20 cellular contexts compared by ENCODE assay signal in genomic region chr1:169873582-169874200, GRCh38. TPM values are rescaled to one million over a fixed set of nuclear protein-coding genes. Genes with fewer than 3 reads are reported as not detected.
DNase-seq lines count a peak whose midpoint lies in the region; ATAC-seq and TF ChIP-seq lines count a peak whose summit lies in the region.
"Had no signal": no experiment of that assay in that cellular context is flagged by ENCODE, and none has a peak within 500 bp of the region (broad histone marks: within the 10 kb centered on the region; RNA-seq: fewer than 3 reads in every experiment).

No MANE protein-coding gene starts in this region.

- ATAC-seq in activated T-cell treated with anti-CD3 and anti-CD28 coated beads, Interleukin-2, amount 50 U/mL, for 72 hours (replicated peaks in 1 of 2) = no peak
- ATAC-seq in stimulated activated memory B cell treated with anti-CD40 and anti-IgM and Interleukin-4, amounts not matched to agents 10 μg/mL and 1 μg/mL and 100 μg/mL, for 72 hours = no peak
- ATAC-seq in left ventricle myocardium superior = no peak
- ATAC-seq: gastroesophageal sphincter, K562, right cardiac atrium, upper lobe of right lung had no signal

- no peaks in the 10 kb centered on the region for H3K9me3 ChIP-seq in fibroblast of lung (ENCODE audit: control insufficient read depth, insufficient read depth, low read depth, low read length)
- H3K9me3 ChIP-seq: BE2C, gastroesophageal sphincter, upper lobe of right lung had no signal

- no peaks in the 10 kb centered on the region for H3K27me3 ChIP-seq in fibroblast of lung (ENCODE audit: control insufficient read depth, insufficient read depth, low read length)
- H3K27me3 ChIP-seq: BE2C, gastroesophageal sphincter, upper lobe of right lung had no signal

- peak overlapping the region; percentile 84 for H3K27ac Mint-ChIP-seq in activated T-cell treated with anti-CD3 and anti-CD28 coated beads, Interleukin-2, amount 50 U/mL, for 72 hours
- H3K27ac Mint-ChIP-seq in stimulated activated memory B cell treated with anti-CD40 and anti-IgM and Interleukin-4, amounts not matched to agents 10 μg/mL and 1 μg/mL and 100 μg/mL, for 72 hours = peak overlapping the region; percentile 19
- H3K27ac Mint-ChIP-seq: activated naive CD8-positive, alpha-beta T cell treated with anti-CD3 and anti-CD28 coated beads for 36 hours had no signal

- no peaks in the 10 kb centered on the region for H3K27me3 Mint-ChIP-seq in activated T-cell treated with anti-CD3 and anti-CD28 coated beads, Interleukin-2, amount 50 U/mL, for 72 hours (ENCODE audit: low read depth)
- no peaks in the 10 kb centered on the region for H3K27me3 Mint-ChIP-seq in stimulated activated memory B cell treated with anti-CD40 and anti-IgM and Interleukin-4, amounts not matched to agents 10 μg/mL and 1 μg/mL and 100 μg/mL, for 72 hours
- H3K27me3 Mint-ChIP-seq: activated naive CD8-positive, alpha-beta T cell treated with anti-CD3 and anti-CD28 coated beads for 36 hours had no signal

- no peaks in the 10 kb centered on the region for H3K79me2 ChIP-seq in fibroblast of lung (ENCODE audit: control insufficient read depth, insufficient read depth, low read length)

- intact Hi-C loops in left ventricle myocardium superior (cut with micrococcal nuclease) = no loop called here

- peaks cover 9% of the 10 kb centered on the region for H3K4me1 Mint-ChIP-seq in activated T-cell treated with anti-CD3 and anti-CD28 coated beads, Interleukin-2, amount 50 U/mL, for 72 hours (ENCODE audit: low read depth)
- H3K4me1 Mint-ChIP-seq in stimulated activated memory B cell treated with anti-CD40 and anti-IgM and Interleukin-4, amounts not matched to agents 10 μg/mL and 1 μg/mL and 100 μg/mL, for 72 hours = peaks cover 28% of the 10 kb centered on the region

- no peak overlapping the region for H3K9ac ChIP-seq in fibroblast of lung (ENCODE audit: insufficient read depth, low read length)

- DNase-seq in activated T-cell treated with anti-CD3 and anti-CD28 coated beads, Interleukin-2, amount 50 U/mL, for 72 hours = no peak
- no peak for DNase-seq in activated T-cell treated with anti-CD3 and anti-CD28 coated beads, Interleukin-2, amount 50 U/mL, for 1 hour
- DNase-seq in NCI-H526 (lab: John Stamatoyannopoulos, UW) = peak; percentile 34 to 65
- DNase-seq in fibroblast of lung (ENCODE audit: low read depth in 2 of 2) = peak; percentile 33 to 35
- no peak for DNase-seq in RKO (ENCODE audit: low spot score)
- no peak for DNase-seq in NCI-H187 treated with DMSO at 0.1 percent for 48 hours (lab: John Stamatoyannopoulos, UW)
- DNase-seq in left ventricle myocardium superior = no peak
- DNase-seq: activated CD4-positive, alpha-beta T cell treated with anti-CD3 and anti-CD28 coated beads for 4 hours; activated naive CD8-positive, alpha-beta T cell treated with anti-CD3 and anti-CD28 coated beads for 36 hours; BE2C; Calu3; NCI-H1694; NCI-H748 treated with DMSO at 0.1 percent for 48 hours; right cardiac atrium; stimulated activated CD8-positive, alpha-beta memory T cell treated with anti-CD3 and anti-CD28 coated beads, Interleukin-4, amount 100 ng/mL, for 48 hours; upper lobe of right lung had no signal

- no peak overlapping the region for H3K4me3 Mint-ChIP-seq in activated T-cell treated with anti-CD3 and anti-CD28 coated beads, Interleukin-2, amount 50 U/mL, for 72 hours
- H3K4me3 Mint-ChIP-seq in stimulated activated memory B cell treated with anti-CD40 and anti-IgM and Interleukin-4, amounts not matched to agents 10 μg/mL and 1 μg/mL and 100 μg/mL, for 72 hours = no peak overlapping the region
- H3K4me3 Mint-ChIP-seq: activated naive CD8-positive, alpha-beta T cell treated with anti-CD3 and anti-CD28 coated beads for 36 hours had no signal

- no peak for TF ChIP-seq CTCF in fibroblast of lung (conservative IDR thresholded peaks at IDR 0.05 in 1 of 2, IDR thresholded peaks at IDR 0.05 in 1 of 2; ENCODE audit: low read depth in 1 of 2, low read length in 2 of 2)

- no peaks in the 10 kb centered on the region for H3K4me1 ChIP-seq in fibroblast of lung (ENCODE audit: control insufficient read depth, extremely low read depth, insufficient read depth, low read length)
- H3K4me1 ChIP-seq: upper lobe of right lung had no signal

- H3K36me3 ChIP-seq in fibroblast of lung (ENCODE audit: control insufficient read depth, insufficient read depth, low read length) = peaks cover 14% of the 10 kb centered on the region

- H4K20me1 ChIP-seq in fibroblast of lung (ENCODE audit: control insufficient read depth, extremely low read depth, insufficient read depth, low read length) = peaks cover 2% of the 10 kb centered on the region

- no peak overlapping the region for H3K4me2 ChIP-seq in fibroblast of lung (ENCODE audit: extremely low read depth, insufficient read depth, low read length)

- H3K27ac ChIP-seq in fibroblast of lung (ENCODE audit: insufficient read depth, low read length) = no peak overlapping the region
- H3K27ac ChIP-seq: gastroesophageal sphincter, upper lobe of right lung had no signal

- H3K4me3 ChIP-seq in fibroblast of lung (replicated peaks in 1 of 4; ENCODE audit: control extremely low read depth in 1 of 4, insufficient read depth in 1 of 4, low read depth in 3 of 4, low read length in 4 of 4) = no peak overlapping the region
- H3K4me3 ChIP-seq: gastroesophageal sphincter, K562, lung, upper lobe of right lung had no signal

- H3K9me3 Mint-ChIP-seq in activated T-cell treated with anti-CD3 and anti-CD28 coated beads, Interleukin-2, amount 50 U/mL, for 72 hours = peaks cover 2 to 3% of the 10 kb centered on the region in 2 donors
- no peaks in the 10 kb centered on the region for H3K9me3 Mint-ChIP-seq in stimulated activated memory B cell treated with anti-CD40 and anti-IgM and Interleukin-4, amounts not matched to agents 10 μg/mL and 1 μg/mL and 100 μg/mL, for 72 hours

- no peak overlapping the region for H2AFZ ChIP-seq in fibroblast of lung (ENCODE audit: low read length)

- peaks cover 30 to 47% of the 10 kb centered on the region in 2 donors for H3K36me3 Mint-ChIP-seq in activated T-cell treated with anti-CD3 and anti-CD28 coated beads, Interleukin-2, amount 50 U/mL, for 72 hours (ENCODE audit: insufficient read depth in 2 of 2)
- peaks cover 78% of the 10 kb centered on the region for H3K36me3 Mint-ChIP-seq in stimulated activated memory B cell treated with anti-CD40 and anti-IgM and Interleukin-4, amounts not matched to agents 10 μg/mL and 1 μg/mL and 100 μg/mL, for 72 hours

RNA-seq across cellular contexts. Expression of gene SCYL3, which starts 20.0 kb away (rescaled TPM):
- total RNA-seq in activated T-cell treated with anti-CD3 and anti-CD28 coated beads, Interleukin-2, amount 50 U/mL, for 72 hours = 10 to 100 TPM; 17.9 to 19.1 TPM
- total RNA-seq in fibroblast of lung (10.8 and 11.7 TPM in 2 replicates), left ventricle myocardium superior (5.3 TPM)
- 5.0 and 7.2 TPM in 2 replicates for polyA plus RNA-seq in fibroblast of lung
- polyA plus RNA-seq in fibroblast of lung (2012) = 3.5 and 3.8 TPM in 2 replicates
- polyA minus RNA-seq in fibroblast of lung (ENCODE audit: low replicate concordance) = 2.8 and 5.0 TPM in 2 replicates

Comparison
In these comparisons a context has a peak if more than half of its experiments do, and no peak if none do; other contexts are left out.
1. DNase-seq: peak in NCI-H526 (2 of 2) and fibroblast of lung (2 of 2); none in activated T-cell treated with anti-CD3 and anti-CD28 coated beads, Interleukin-2, amount 50 U/mL, for 72 hours (0 of 2), activated T-cell treated with anti-CD3 and anti-CD28 coated beads, Interleukin-2, amount 50 U/mL, for 1 hour (single experiment), RKO (single experiment), NCI-H187 treated with DMSO at 0.1 percent for 48 hours (single experiment) and left ventricle myocardium superior (single experiment).